In the genomic region with DNA sequence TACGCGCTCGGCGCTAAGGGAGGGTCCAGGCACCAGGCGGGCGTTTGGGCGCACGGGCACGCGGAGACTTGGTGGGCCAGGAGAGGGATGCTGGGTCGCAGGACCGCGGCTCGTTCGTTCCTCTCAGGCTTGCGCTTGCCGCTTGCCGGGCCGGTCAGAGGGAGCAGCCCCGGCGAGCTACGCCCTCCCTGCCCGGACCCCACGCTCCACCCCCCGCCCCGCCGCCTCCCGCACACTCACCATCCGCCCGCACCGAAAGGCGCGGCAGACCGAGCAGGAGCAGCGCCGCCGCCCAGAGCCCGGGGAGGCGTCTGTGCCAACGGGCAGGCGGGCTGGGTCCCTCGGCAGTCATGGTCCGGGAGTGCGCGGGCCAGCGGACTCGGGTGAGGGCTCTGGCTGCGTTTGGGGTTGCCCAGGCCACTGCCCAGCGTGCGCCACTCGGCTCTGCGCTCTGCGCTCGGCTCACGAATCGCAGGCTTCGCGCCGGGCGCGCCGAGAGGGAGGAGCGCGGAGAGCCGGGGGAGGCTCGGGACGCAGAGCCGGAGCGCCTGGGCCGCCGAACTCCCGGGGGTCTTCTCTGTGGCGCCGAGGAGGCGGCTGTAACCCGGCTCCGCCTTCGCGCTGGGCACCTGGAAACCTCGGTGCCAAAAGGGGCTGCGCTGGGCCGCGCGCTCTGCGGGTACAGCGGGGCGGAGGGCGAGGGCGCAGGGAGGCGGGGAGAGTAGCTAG, we compare ENCODE assay signal across 9 cellular contexts. TPM values are rescaled to one million over a fixed set of nuclear protein-coding genes. Genes with fewer than 3 reads are reported as not detected.
DNase-seq lines count a peak whose midpoint lies in the region; ATAC-seq and TF ChIP-seq lines count a peak whose summit lies in the region.
"Had no signal": no experiment of that assay in that cellular context is flagged by ENCODE, and none has a peak within 500 bp of the region (broad histone marks: within the 10 kb centered on the region; RNA-seq: fewer than 3 reads in every experiment).

A gene (minus strand): TSS at position 365 of the 729 bp plus-strand sequence. CDS start 13 bp downstream, at position 352.

- no peak within 1 kb of the TSS for H3K27ac Mint-ChIP-seq in WTC11

- H3K9me3 Mint-ChIP-seq in WTC11 = no peaks in the 10 kb centered on the region

- ATAC-seq in WTC11 (peak; percentile 88), right cardiac atrium (peak; percentile 47 to 68), GM21447 (IDR thresholded peaks at IDR 0.05; ENCODE audit: unreplicated experiment) (no peak)

- H3K4me1 Mint-ChIP-seq in WTC11 = peaks cover 12% of the 10 kb centered on the region

- H3K27me3 Mint-ChIP-seq in WTC11 (ENCODE audit: low read depth) = peaks cover 81% of the 10 kb centered on the region

- H3K9me3 ChIP-seq in right cardiac atrium (ENCODE audit: control insufficient read depth, low read length) = no peaks in the 10 kb centered on the region

- CTCF ChIA-PET in WTC11 (lab: Charles Lee) = interaction anchor here (1.0 to 3.0 kb wide), 5 partner anchors 60 to 154 kb away, joined by 3 to 16 read pairs (median 8); no protein-coding TSS in a partner anchor

- TF ChIP-seq POLR2A in erythroblast (IDR thresholded peaks at IDR 0.05; ENCODE audit: low read length) = no peak

- H3K4me3 Mint-ChIP-seq in WTC11 = peak within 1 kb of the TSS; percentile 75

- no peaks in the 10 kb centered on the region for H3K36me3 Mint-ChIP-seq in WTC11

- H3K4me3 ChIP-seq in right cardiac atrium (ENCODE audit: low read length) (peak within 1 kb of the TSS; percentile 44), skeletal muscle cell (ENCODE audit: low read depth, low read length) (peak within 1 kb of the TSS; percentile 60)

- H3K27me3 ChIP-seq in right cardiac atrium (ENCODE audit: control insufficient read depth, insufficient read depth) = peaks cover 2% of the 10 kb centered on the region

- POLR2A ChIA-PET in WTC11 (lab: Charles Lee) = no interaction called here

- under 1% methylated on average over 90 of the region's 90 CpGs for WGBS in right cardiac atrium

- no peak for TF ChIP-seq CTCF in WTC11 (IDR thresholded peaks at IDR 0.05)

- no peaks in the 10 kb centered on the region for H3K4me1 ChIP-seq in right cardiac atrium (ENCODE audit: control insufficient read depth, insufficient read depth, low read length)

- intact Hi-C loops in right cardiac atrium (cut with DNase I) = no loop called here

- DNase-seq in NCI-H2227 (lab: John Stamatoyannopoulos, UW; ENCODE audit: unreplicated experiment) = peak; percentile 46
- DNase-seq in NCI-H2227 treated with DMSO at 0.1 percent for 48 hours (lab: John Stamatoyannopoulos, UW) = no peak
- peak; percentile 71 for DNase-seq in WTC11 (ENCODE audit: low spot score)
- DNase-seq in right cardiac atrium = peak; percentile 11 to 58 (median 57)
- no peak for DNase-seq in skeletal muscle cell (ENCODE audit: low read depth)
- DNase-seq in stimulated activated naive CD4-positive, alpha-beta T cell (lab: John Stamatoyannopoulos, UW) = no peak
- DNase-seq in erythroblast (lab: John Stamatoyannopoulos, UW) = no peak

- no peak within 1 kb of the TSS for H3K27ac ChIP-seq in right cardiac atrium (ENCODE audit: low read length)
- H3K27ac ChIP-seq: C4-2B had no signal

TF ChIP-seq in WTC11, 78 proteins besides CTCF, POLR2A, EP300 and RAD21 (continues in another document):
- TF ChIP-seq, protein P1, sequence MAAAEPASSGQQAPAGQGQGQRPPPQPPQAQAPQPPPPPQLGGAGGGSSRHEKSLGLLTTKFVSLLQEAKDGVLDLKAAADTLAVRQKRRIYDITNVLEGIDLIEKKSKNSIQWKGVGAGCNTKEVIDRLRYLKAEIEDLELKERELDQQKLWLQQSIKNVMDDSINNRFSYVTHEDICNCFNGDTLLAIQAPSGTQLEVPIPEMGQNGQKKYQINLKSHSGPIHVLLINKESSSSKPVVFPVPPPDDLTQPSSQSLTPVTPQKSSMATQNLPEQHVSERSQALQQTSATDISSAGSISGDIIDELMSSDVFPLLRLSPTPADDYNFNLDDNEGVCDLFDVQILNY (CRISPR knock-in tag; IDR thresholded peaks at IDR 0.05) = no peak
- TF ChIP-seq ATF1 (CRISPR knock-in tag; IDR thresholded peaks at IDR 0.05) (no peak), ZNF317 (CRISPR knock-in tag; IDR thresholded peaks at IDR 0.05; ENCODE audit: borderline replicate concordance, low read depth) (no peak), ZNF263 (CRISPR knock-in tag; IDR thresholded peaks at IDR 0.05; ENCODE audit: low read depth) (peak; percentile 53; the same call in 1 of the 2 replicates), RELA (CRISPR knock-in tag; IDR thresholded peaks at IDR 0.05; ENCODE audit: borderline replicate concordance) (peak; percentile 66; the same call in 1 of the 2 replicates), FOXK1 (CRISPR knock-in tag; IDR thresholded peaks at IDR 0.05) (peak; percentile 13; the same call in 1 of the 2 replicates), GABPB1 (CRISPR knock-in tag; IDR thresholded peaks at IDR 0.05) (no peak), FOXP1 (CRISPR knock-in tag; IDR thresholded peaks at IDR 0.05; ENCODE audit: borderline replicate concordance) (peak; percentile 18; the same call in 1 of the 2 replicates), FOXJ3 (CRISPR knock-in tag; IDR thresholded peaks at IDR 0.05; ENCODE audit: borderline replicate concordance) (no peak), NR2C2 (CRISPR knock-in tag; IDR thresholded peaks at IDR 0.05) (no peak), ZBTB21 (CRISPR knock-in tag; IDR thresholded peaks at IDR 0.05; ENCODE audit: borderline replicate concordance) (0 out of 2 replicates have a peak, but pooled peaks have one; percentile 1), SMAD3 (CRISPR knock-in tag; IDR thresholded peaks at IDR 0.05; ENCODE audit: borderline replicate concordance) (no peak), KAT7 (CRISPR knock-in tag; IDR thresholded peaks at IDR 0.05; ENCODE audit: borderline replicate concordance) (no peak), CREB1 (CRISPR knock-in tag; IDR thresholded peaks at IDR 0.05) (no peak), ETV6 (CRISPR knock-in tag; IDR thresholded peaks at IDR 0.05) (peak; percentile 10; the same call in 1 of the 2 replicates), CBFB (CRISPR knock-in tag; IDR thresholded peaks at IDR 0.05; ENCODE audit: low read depth) (peak; percentile 19; the same call in 1 of the 2 replicates), ESRRA (CRISPR knock-in tag; IDR thresholded peaks at IDR 0.05; ENCODE audit: borderline replicate concordance) (no peak)
- TF ChIP-seq, protein P2, sequence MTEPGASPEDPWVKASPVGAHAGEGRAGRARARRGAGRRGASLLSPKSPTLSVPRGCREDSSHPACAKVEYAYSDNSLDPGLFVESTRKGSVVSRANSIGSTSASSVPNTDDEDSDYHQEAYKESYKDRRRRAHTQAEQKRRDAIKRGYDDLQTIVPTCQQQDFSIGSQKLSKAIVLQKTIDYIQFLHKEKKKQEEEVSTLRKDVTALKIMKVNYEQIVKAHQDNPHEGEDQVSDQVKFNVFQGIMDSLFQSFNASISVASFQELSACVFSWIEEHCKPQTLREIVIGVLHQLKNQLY (CRISPR knock-in tag; IDR thresholded peaks at IDR 0.05) = no peak
- TF ChIP-seq, protein P3, sequence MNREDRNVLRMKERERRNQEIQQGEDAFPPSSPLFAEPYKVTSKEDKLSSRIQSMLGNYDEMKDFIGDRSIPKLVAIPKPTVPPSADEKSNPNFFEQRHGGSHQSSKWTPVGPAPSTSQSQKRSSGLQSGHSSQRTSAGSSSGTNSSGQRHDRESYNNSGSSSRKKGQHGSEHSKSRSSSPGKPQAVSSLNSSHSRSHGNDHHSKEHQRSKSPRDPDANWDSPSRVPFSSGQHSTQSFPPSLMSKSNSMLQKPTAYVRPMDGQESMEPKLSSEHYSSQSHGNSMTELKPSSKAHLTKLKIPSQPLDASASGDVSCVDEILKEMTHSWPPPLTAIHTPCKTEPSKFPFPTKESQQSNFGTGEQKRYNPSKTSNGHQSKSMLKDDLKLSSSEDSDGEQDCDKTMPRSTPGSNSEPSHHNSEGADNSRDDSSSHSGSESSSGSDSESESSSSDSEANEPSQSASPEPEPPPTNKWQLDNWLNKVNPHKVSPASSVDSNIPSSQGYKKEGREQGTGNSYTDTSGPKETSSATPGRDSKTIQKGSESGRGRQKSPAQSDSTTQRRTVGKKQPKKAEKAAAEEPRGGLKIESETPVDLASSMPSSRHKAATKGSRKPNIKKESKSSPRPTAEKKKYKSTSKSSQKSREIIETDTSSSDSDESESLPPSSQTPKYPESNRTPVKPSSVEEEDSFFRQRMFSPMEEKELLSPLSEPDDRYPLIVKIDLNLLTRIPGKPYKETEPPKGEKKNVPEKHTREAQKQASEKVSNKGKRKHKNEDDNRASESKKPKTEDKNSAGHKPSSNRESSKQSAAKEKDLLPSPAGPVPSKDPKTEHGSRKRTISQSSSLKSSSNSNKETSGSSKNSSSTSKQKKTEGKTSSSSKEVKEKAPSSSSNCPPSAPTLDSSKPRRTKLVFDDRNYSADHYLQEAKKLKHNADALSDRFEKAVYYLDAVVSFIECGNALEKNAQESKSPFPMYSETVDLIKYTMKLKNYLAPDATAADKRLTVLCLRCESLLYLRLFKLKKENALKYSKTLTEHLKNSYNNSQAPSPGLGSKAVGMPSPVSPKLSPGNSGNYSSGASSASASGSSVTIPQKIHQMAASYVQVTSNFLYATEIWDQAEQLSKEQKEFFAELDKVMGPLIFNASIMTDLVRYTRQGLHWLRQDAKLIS (CRISPR knock-in tag; IDR thresholded peaks at IDR 0.05; ENCODE audit: borderline replicate concordance) = no peak
- TF ChIP-seq, protein P4, sequence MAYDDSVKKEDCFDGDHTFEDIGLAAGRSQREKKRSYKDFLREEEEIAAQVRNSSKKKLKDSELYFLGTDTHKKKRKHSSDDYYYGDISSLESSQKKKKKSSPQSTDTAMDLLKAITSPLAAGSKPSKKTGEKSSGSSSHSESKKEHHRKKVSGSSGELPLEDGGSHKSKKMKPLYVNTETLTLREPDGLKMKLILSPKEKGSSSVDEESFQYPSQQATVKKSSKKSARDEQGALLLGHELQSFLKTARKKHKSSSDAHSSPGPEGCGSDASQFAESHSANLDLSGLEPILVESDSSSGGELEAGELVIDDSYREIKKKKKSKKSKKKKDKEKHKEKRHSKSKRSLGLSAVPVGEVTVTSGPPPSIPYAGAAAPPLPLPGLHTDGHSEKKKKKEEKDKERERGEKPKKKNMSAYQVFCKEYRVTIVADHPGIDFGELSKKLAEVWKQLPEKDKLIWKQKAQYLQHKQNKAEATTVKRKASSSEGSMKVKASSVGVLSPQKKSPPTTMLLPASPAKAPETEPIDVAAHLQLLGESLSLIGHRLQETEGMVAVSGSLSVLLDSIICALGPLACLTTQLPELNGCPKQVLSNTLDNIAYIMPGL (CRISPR knock-in tag; IDR thresholded peaks at IDR 0.05) = peak; percentile 81; the same call in 1 of the 2 replicates

RNA-seq across cellular contexts. Expression of the gene that starts here (rescaled TPM):
- 1.2 to 1.6 TPM (median 1.5 TPM) in 3 replicates for total RNA-seq in WTC11 (2021)
- total RNA-seq in right cardiac atrium = 1 to 10 TPM in 2 of 4 donors, under 1 TPM in 2; 0.53 to 10.0 (median 1.1) TPM
- polyA plus RNA-seq in right cardiac atrium = 1.3 TPM

Comparison
In these comparisons a context has a peak if more than half of its experiments do, and no peak if none do; other contexts are left out.
1. DNase-seq: peak in NCI-H2227 (single experiment), WTC11 (single experiment) and right cardiac atrium (3 of 3); none in NCI-H2227 treated with DMSO at 0.1 percent for 48 hours (single experiment), skeletal muscle cell (single experiment), stimulated activated naive CD4-positive, alpha-beta T cell (0 of 6) and erythroblast (0 of 2).